20 cellular contexts compared by ENCODE assay signal in the genomic region with DNA sequence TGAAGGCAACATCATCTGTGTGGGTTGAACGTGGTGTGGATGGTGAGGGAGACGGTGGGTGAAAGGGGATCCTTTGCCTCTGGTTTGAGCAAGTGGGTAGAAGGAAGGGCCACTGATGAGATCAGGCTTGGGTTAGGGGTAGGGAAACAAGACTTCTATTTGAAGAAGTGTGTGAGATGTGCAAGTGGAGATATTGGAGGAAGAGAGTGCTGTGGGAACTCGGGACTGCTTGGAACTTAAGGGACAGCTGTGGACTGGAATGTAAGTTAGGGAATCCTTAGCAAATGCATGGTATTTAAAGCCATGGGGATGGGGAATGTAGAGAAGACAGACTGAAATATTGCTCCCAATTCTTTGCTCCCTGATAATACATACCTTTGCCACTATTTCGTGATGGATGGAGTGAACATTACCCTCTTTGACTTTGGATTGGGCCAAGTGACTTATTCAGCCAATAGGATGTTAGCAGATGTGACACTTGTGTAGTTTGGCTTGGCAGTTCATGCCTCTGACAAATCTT. TPM values are rescaled to one million over a fixed set of nuclear protein-coding genes. Genes with fewer than 3 reads are reported as not detected.
"Had no signal": no experiment of that assay in that cellular context is flagged by ENCODE, and none has a peak within 500 bp of the region (broad histone marks: within the 10 kb centered on the region; RNA-seq: fewer than 3 reads in every experiment).

No MANE protein-coding gene starts in this region.

- H3K36me3 ChIP-seq: heart left ventricle, pancreas, suprapubic skin, thyroid gland had no signal

- H3K4me3 Mint-ChIP-seq: endodermal cell; natural killer cell treated with Interleukin-12 subunit alpha and Interleukin-12 subunit beta and Interleukin-15 and Interleukin-18, amount 100 ng/mL, for 72 hours had no signal

- H3K27me3 ChIP-seq: pancreas, thyroid gland had no signal

- H3K36me3 Mint-ChIP-seq: natural killer cell treated with Interleukin-12 subunit alpha and Interleukin-12 subunit beta and Interleukin-15 and Interleukin-18, amount 100 ng/mL, for 72 hours had no signal

- H3K9me3 ChIP-seq: pancreas, suprapubic skin, thyroid gland had no signal

- FAIRE-seq: endothelial cell of umbilical vein, islet of Langerhans, pancreas had no signal

- H3K27ac ChIP-seq: coronary artery, foreskin keratinocyte, heart left ventricle, pancreas, suprapubic skin, thyroid gland had no signal

- DNase-seq: effector CD4-positive, alpha-beta T cell; endodermal cell; erythroblast; foreskin keratinocyte; heart left ventricle; hippocampal formation; kidney glomerular epithelial cell; mucosa of descending colon; occipital lobe; pancreas; right cardiac atrium; stimulated activated CD4-positive, alpha-beta T cell treated with anti-CD3 and anti-CD28 coated beads, Interleukin-2, amount 100 ng/mL, for 48 hours; stimulated activated naive CD4-positive, alpha-beta T cell treated with Interleukin-2 at 50 U/mL for 16 hours; thyroid gland had no signal

- H3K4me1 ChIP-seq: foreskin keratinocyte had no signal

- H3K4me3 ChIP-seq: coronary artery, heart left ventricle, mucosa of descending colon, pancreas, smooth muscle cell, suprapubic skin, thyroid gland had no signal

- ATAC-seq: foreskin keratinocyte, heart left ventricle, mucosa of descending colon, right cardiac atrium had no signal

- H3K4me2 ChIP-seq: smooth muscle cell had no signal

- H3K27ac Mint-ChIP-seq: endodermal cell; natural killer cell treated with Interleukin-12 subunit alpha and Interleukin-12 subunit beta and Interleukin-15 and Interleukin-18, amount 100 ng/mL, for 72 hours had no signal

RNA-seq across cellular contexts. Expression of a gene that starts 30.2 kb away (rescaled TPM):
- total RNA-seq: natural killer cell treated with Interleukin-12 subunit alpha and Interleukin-12 subunit beta and Interleukin-15 and Interleukin-18, amount 100 ng/mL, for 72 hours had no signal
